Comparison of ENCODE assay signal across 12 cellular contexts in genomic region chr12:117069926-117070900, GRCh38. TPM values are rescaled to one million over a fixed set of nuclear protein-coding genes. Genes with fewer than 3 reads are reported as not detected.
DNase-seq lines count a peak whose midpoint lies in the region; ATAC-seq and TF ChIP-seq lines count a peak whose summit lies in the region.
"Had no signal": no experiment of that assay in that cellular context is flagged by ENCODE, and none has a peak within 500 bp of the region (broad histone marks: within the 10 kb centered on the region; RNA-seq: fewer than 3 reads in every experiment).

No MANE protein-coding gene starts in this region.

- peak overlapping the region; percentile 6 to 69 for H3K4me3 Mint-ChIP-seq in CD14-positive monocyte

- H3K27ac Mint-ChIP-seq in CD14-positive monocyte: peak overlapping the region; percentile 90 to 97 (median 96)

- peaks cover 78% of the 10 kb centered on the region for H3K36me3 ChIP-seq in KOPT-K1 (ENCODE audit: insufficient read depth, low read length)
- H3K36me3 ChIP-seq in adrenal gland (replicated peaks in 1 of 2): no peaks in the 10 kb centered on the region
- no peaks in the 10 kb centered on the region for H3K36me3 ChIP-seq in right lobe of liver
- H3K36me3 ChIP-seq in breast epithelium: no peaks in the 10 kb centered on the region

- peaks cover 0 to 2% (median 1%) of the 10 kb centered on the region in 3 donors for H3K27me3 Mint-ChIP-seq in CD14-positive monocyte (ENCODE audit: low read depth in 3 of 3)

- H3K27me3 ChIP-seq in adrenal gland (no peaks in the 10 kb centered on the region), right lobe of liver (no peaks in the 10 kb centered on the region), breast epithelium (no peaks in the 10 kb centered on the region)

- peak; percentile 68 for DNase-seq in CD14-positive monocyte (ENCODE audit: low spot score)
- no peak for DNase-seq in adrenal gland
- peak in 1 of 3 donors; percentile 32 for DNase-seq in right lobe of liver
- DNase-seq in breast epithelium (ENCODE audit: low spot score in 2 of 2): no peak
- DNase-seq in NCI-H2107 treated with DMSO at 0.1 percent for 48 hours (lab: John Stamatoyannopoulos, UW; ENCODE audit: unreplicated experiment): no peak
- DNase-seq: activated T-cell treated with anti-CD3 and anti-CD28 coated beads for 4 hours; NCI-H510A treated with DMSO at 0.1 percent for 48 hours; stimulated activated CD4-positive, alpha-beta T cell treated with anti-CD3 and anti-CD28 coated beads, Interleukin-1b, Interleukin-23, amount 100 ng/mL, for 48 hours; T-helper 2 cell had no signal

- peaks cover 14 to 53% of the 10 kb centered on the region in 2 donors for H3K36me3 Mint-ChIP-seq in CD14-positive monocyte

- TF ChIP-seq CTCF in CD14-positive monocyte (IDR thresholded peaks at IDR 0.05) (no peak), adrenal gland (IDR thresholded peaks at IDR 0.05) (no peak), right lobe of liver (IDR thresholded peaks at IDR 0.05) (no peak), breast epithelium (IDR thresholded peaks at IDR 0.05) (no peak)

- TF ChIP-seq POLR2A in adrenal gland (IDR thresholded peaks at IDR 0.05) (no peak), right lobe of liver (IDR thresholded peaks at IDR 0.05) (no peak), breast epithelium (IDR thresholded peaks at IDR 0.05) (no peak)

- peaks cover 68% of the 10 kb centered on the region for H3K4me1 Mint-ChIP-seq in CD14-positive monocyte

- WGBS in adrenal gland, 4 donors: 64 to 74% (median 70%) methylated on average over 11 to 14 of the region's 14 CpGs
- 80% methylated on average over 7 of the region's 14 CpGs for WGBS in right lobe of liver (ENCODE audit: insufficient coverage, low coverage, low lambda C conversion rate, missing lambda C conversion rate)

- no peak overlapping the region for H3K4me3 ChIP-seq in adrenal gland
- no peak overlapping the region for H3K4me3 ChIP-seq in right lobe of liver
- H3K4me3 ChIP-seq in breast epithelium: no peak overlapping the region

- ATAC-seq in right lobe of liver (peak; percentile 33 to 70 (median 42)), HG02870 (IDR thresholded peaks at IDR 0.05; ENCODE audit: unreplicated experiment) (no peak), GM18517 (IDR thresholded peaks at IDR 0.05; ENCODE audit: unreplicated experiment) (no peak)

- H3K9me3 Mint-ChIP-seq in CD14-positive monocyte: no peaks in the 10 kb centered on the region

- intact Hi-C loops in CD14-positive monocyte (cut with micrococcal nuclease): no loop called here
- intact Hi-C loops in adrenal gland (cut with DNase I): no loop called here
- intact Hi-C loops in right lobe of liver (cut with DNase I): no loop called here
- intact Hi-C loops in breast epithelium (cut with DNase I; ENCODE audit: low total_unique reads): no loop called here

- peak overlapping the region; percentile 63 for H3K27ac ChIP-seq in KOPT-K1 (ENCODE audit: low read depth, low read length, poor library complexity, severe bottlenecking)
- H3K27ac ChIP-seq in adrenal gland: peak overlapping the region; percentile 21 to 62 (median 51)
- no peak overlapping the region for H3K27ac ChIP-seq in right lobe of liver
- no peak overlapping the region for H3K27ac ChIP-seq in breast epithelium

- no peaks in the 10 kb centered on the region for H3K9me3 ChIP-seq in KOPT-K1 (ENCODE audit: insufficient read depth, low read length, poor library complexity, severe bottlenecking)
- no peaks in the 10 kb centered on the region for H3K9me3 ChIP-seq in adrenal gland (replicated peaks in 1 of 3)
- no peaks in the 10 kb centered on the region for H3K9me3 ChIP-seq in right lobe of liver
- no peaks in the 10 kb centered on the region for H3K9me3 ChIP-seq in breast epithelium

- peaks cover 0 to 14% of the 10 kb centered on the region in 2 donors for H3K4me1 ChIP-seq in adrenal gland (replicated peaks in 1 of 2)
- no peaks in the 10 kb centered on the region for H3K4me1 ChIP-seq in right lobe of liver
- H3K4me1 ChIP-seq in breast epithelium: no peaks in the 10 kb centered on the region

RNA-seq across cellular contexts. Expression of gene TESC, which starts 29.0 kb away (rescaled TPM):
- polyA plus RNA-seq in CD14-positive monocyte (100 to 1,000 TPM; 105 to 138 TPM), adrenal gland (10 to 100 TPM; 34.3 to 73.2 (median 45.4) TPM)
- total RNA-seq in adrenal gland (100 to 1,000 TPM in 2 of 8 donors, 10 to 100 TPM in 6; 47.8 to 144 (median 82.9) TPM), right lobe of liver (1 to 10 TPM; 1.3 to 3.9 (median 3.0) TPM), breast epithelium (10 to 100 TPM in 1 of 3 donors, 1 to 10 TPM in 2; 3.8 to 45.1 (median 7.2) TPM)

Comparison
In these comparisons a context has a peak if more than half of its experiments do, and no peak if none do; other contexts are left out.
1. H3K27ac ChIP-seq: peak in KOPT-K1 (single experiment) and adrenal gland (5 of 5); none in right lobe of liver (0 of 3) and breast epithelium (0 of 2).
2. ATAC-seq: peak in right lobe of liver (4 of 4); none in HG02870 (single experiment) and GM18517 (single experiment).